5 cellular contexts compared by ENCODE assay signal in the genomic region with DNA sequence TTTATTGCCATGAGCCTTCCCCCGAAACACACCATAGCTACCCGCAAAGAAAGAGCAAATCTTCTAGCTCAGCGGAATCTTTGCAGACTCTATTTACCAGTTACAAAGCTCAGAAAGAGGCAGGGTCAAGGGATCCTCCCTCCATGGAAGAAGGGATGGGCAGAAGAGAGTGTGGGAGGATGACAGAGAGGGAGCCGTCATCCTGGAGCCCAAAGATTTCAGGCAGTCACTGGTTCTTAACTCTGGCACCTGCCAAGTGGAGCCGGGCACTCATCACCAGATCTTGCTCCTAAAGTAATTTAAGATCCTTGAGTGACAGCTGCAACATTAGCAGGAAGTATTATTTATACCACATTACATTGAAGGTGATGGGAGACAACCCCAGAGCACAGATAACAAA.
DNase-seq lines count a peak whose midpoint lies in the region; ATAC-seq and TF ChIP-seq lines count a peak whose summit lies in the region.
"Not testable (repeated sequence)": the region's sequence is repeated elsewhere in the genome, so short reads cannot be mapped to it uniquely, and the experiment has no call there.

No MANE protein-coding gene starts in this region.

- not testable (repeated sequence) for H3K36me3 ChIP-seq in cardiac muscle cell; heart right ventricle; psoas muscle (ENCODE audit: insufficient read depth in 1 of 2, low read depth in 1 of 2)

- intact Hi-C loops in Right ventricle myocardium inferior (cut with DNase I); heart right ventricle (cut with DNase I); left ventricle myocardium superior (cut with micrococcal nuclease); psoas muscle (cut with DNase I): not testable (repeated sequence)

- ATAC-seq in Right ventricle myocardium inferior (peak; percentile 78), heart right ventricle (peak; percentile 37 to 80 (median 63)), left ventricle myocardium superior (peak; percentile 76), psoas muscle (peak; percentile 75 to 84 (median 80))

- H3K4me1 ChIP-seq in cardiac muscle cell (ENCODE audit: low read depth); heart right ventricle; psoas muscle: not testable (repeated sequence)

- peak overlapping the region; percentile 92 for H3K27ac ChIP-seq in cardiac muscle cell
- peak overlapping the region in 3 of 10 donors; percentile 43 to 76 (median 60) for H3K27ac ChIP-seq in heart right ventricle
- H3K27ac ChIP-seq in psoas muscle: peak overlapping the region; percentile 85

- no CpG with 5 or more reads among the region's 5 CpGs for WGBS in heart right ventricle, 2 donors
- WGBS in psoas muscle, 3 donors: no CpG with 5 or more reads among the region's 5 CpGs

- H3K4me3 ChIP-seq in cardiac muscle cell, heart right ventricle, psoas muscle: not testable (repeated sequence)

- DNase-seq in Right ventricle myocardium inferior (ENCODE audit: missing footprints); cardiac muscle cell (ENCODE audit: low read depth in 1 of 2, low spot score in 1 of 2); heart right ventricle; left ventricle myocardium superior; psoas muscle: not testable (repeated sequence)

- not testable (repeated sequence) for TF ChIP-seq CTCF in cardiac muscle cell (IDR thresholded peaks at IDR 0.05; ENCODE audit: low read depth, low read length); heart right ventricle (IDR thresholded peaks at IDR 0.05); psoas muscle (IDR thresholded peaks at IDR 0.05)

- H3K9me3 ChIP-seq in cardiac muscle cell (ENCODE audit: low read depth); heart right ventricle; psoas muscle: not testable (repeated sequence)

- not testable (repeated sequence) for H3K27me3 ChIP-seq in cardiac muscle cell; heart right ventricle; psoas muscle (ENCODE audit: insufficient read depth in 3 of 3, low read length in 2 of 3)
